ENCODE assay signal across 22 cellular contexts in the genomic region with DNA sequence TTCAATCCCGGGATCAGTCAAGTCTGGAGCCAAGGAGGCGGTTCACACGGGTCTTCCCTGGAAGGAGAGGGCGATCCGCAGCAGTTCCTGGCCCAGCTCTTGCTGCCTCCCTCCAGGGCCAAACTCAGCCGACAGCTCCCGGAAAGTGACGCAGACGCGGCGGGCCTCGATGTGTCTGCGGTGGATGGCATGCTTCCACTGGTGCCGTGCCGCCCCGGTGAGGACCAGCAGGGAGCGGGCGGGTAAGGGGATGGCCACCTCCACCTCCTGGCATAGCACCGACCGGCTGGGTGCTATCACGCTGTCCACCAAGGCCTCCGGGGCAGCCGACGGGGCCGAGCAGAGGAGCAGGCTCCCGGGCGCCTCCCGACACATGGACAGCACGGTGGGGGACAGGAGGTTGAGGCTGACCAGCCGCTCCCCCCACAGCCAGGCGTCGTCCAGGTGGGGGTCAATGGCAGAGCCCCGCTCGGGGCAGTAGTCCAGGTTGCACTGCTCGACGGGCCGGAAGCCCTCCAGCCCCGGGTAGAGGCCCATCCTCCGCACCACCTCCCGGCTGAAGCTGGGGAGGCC.
"Had no signal": no experiment of that assay in that cellular context is flagged by ENCODE, and none has a peak within 500 bp of the region (broad histone marks: within the 10 kb centered on the region; RNA-seq: fewer than 3 reads in every experiment).

No MANE protein-coding gene starts in this region.

- DNase-seq: activated CD4-positive, alpha-beta T cell treated with anti-CD3 and anti-CD28 coated beads for 48 hours; activated CD4-positive, alpha-beta T cell treated with anti-CD3 and anti-CD28 coated beads, Interleukin-2, amount 50 U/mL, for 4 hours; activated CD4-positive, CD25-positive, alpha-beta regulatory T cell treated with anti-CD3 and anti-CD28 coated beads, Interleukin-2, amount 50 U/mL, for 72 hours; activated CD8-positive, alpha-beta memory T cell treated with anti-CD3 and anti-CD28 coated beads, Interleukin-2, amount 50 U/mL, for 48 hours; activated CD8-positive, alpha-beta T cell treated with anti-CD3 and anti-CD28 coated beads, Interleukin-2, amount 10 ng/mL, durations not matched to agents 7 days and 5 days; activated naive CD4-positive, alpha-beta T cell; activated T-cell treated with anti-CD3 and anti-CD28 coated beads, Interleukin-2, amount 50 U/mL, for 1 hour; Kasumi-1; KBM-7; NCI-H1048; NCI-H146; NCI-H187 treated with DMSO at 0.1 percent for 48 hours; NCI-H2081 treated with DMSO at 0.1 percent for 48 hours; NCI-H446; NCI-H524; Peyer's patch; SHP77; T-helper 17 cell; T-helper 9 cell had no signal

- H3K27me3 ChIP-seq: Peyer's patch, SJSA1 had no signal

- H3K4me1 ChIP-seq: Peyer's patch, SJSA1 had no signal

- H3K9me3 ChIP-seq: Peyer's patch, SJSA1 had no signal

- H3K4me3 ChIP-seq: Peyer's patch, SJSA1 had no signal

- ATAC-seq: activated CD8-positive, alpha-beta T cell treated with anti-CD3 and anti-CD28 coated beads, Interleukin-2, amount 10 ng/mL, durations not matched to agents 7 days and 5 days; activated naive CD4-positive, alpha-beta T cell treated with anti-CD3 and anti-CD28 coated beads, Interleukin-2, amount 50 U/mL, for 72 hours; T-helper 17 cell; WTC11 had no signal

- H3K27ac ChIP-seq: Peyer's patch, SJSA1 had no signal
